ENCODE assay signal across 9 cellular contexts in the genomic region with DNA sequence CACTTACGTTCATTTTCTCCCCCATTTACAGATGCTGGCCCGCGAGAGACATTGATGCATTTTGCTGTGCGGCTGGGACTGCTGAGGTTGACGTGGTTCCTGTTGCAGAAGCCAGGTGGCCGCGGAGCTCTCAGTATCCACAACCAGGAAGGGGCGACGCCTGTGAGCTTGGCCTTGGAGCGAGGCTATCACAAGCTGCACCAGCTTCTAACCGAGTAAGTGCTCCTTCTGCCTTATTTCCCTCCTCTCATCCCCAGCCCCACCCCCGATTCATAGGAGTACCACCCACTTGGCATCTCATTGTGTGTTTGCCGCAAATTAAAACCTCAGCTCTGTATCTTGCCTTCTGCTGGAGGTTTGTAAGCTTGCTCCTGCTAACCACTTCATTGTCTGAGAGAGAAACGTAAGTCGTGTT.
DNase-seq lines count a peak whose midpoint lies in the region; ATAC-seq and TF ChIP-seq lines count a peak whose summit lies in the region.
"Had no signal": no experiment of that assay in that cellular context is flagged by ENCODE, and none has a peak within 500 bp of the region (broad histone marks: within the 10 kb centered on the region; RNA-seq: fewer than 3 reads in every experiment).

No MANE protein-coding gene starts in this region.

- H3K27me3 ChIP-seq in tibial nerve = no peaks in the 10 kb centered on the region
- H3K27me3 ChIP-seq in A673 (replicated peaks; ENCODE audit: insufficient read depth, low read depth, low read length, poor library complexity) = no peaks in the 10 kb centered on the region

- H3K4me3 ChIP-seq in lower leg skin (ENCODE audit: low read depth, poor library complexity, severe bottlenecking) (no peak overlapping the region), tibial nerve (peak overlapping the region in 1 of 4 donors; percentile 28), A673 (ENCODE audit: low read depth, low read length, poor library complexity, severe bottlenecking) (no peak overlapping the region)
- H3K4me3 ChIP-seq: GM12878 had no signal

- TF ChIP-seq POLR2A in lower leg skin (IDR thresholded peaks at IDR 0.05) = no peak
- TF ChIP-seq POLR2A in tibial nerve (IDR thresholded peaks at IDR 0.05) = peak in 1 of 2 donors; percentile 28

- H3K27ac ChIP-seq in adipose tissue (ENCODE audit: low read depth, low read length) (peak overlapping the region; percentile 29), tibial nerve (peak overlapping the region in 3 of 4 donors; percentile 7 to 78 (median 45)), A673 (ENCODE audit: low read depth, low read length, poor library complexity, severe bottlenecking) (no peak overlapping the region)

- H3K9me3 ChIP-seq in tibial nerve = no peaks in the 10 kb centered on the region
- no peaks in the 10 kb centered on the region for H3K9me3 ChIP-seq in A673 (ENCODE audit: low read depth, low read length, poor library complexity, severe bottlenecking)

- CTCF ChIA-PET in A673 (lab: Charles Lee) = no interaction called here

- H3K4me1 ChIP-seq in tibial nerve (peaks cover 4 to 62% (median 34%) of the 10 kb centered on the region in 4 donors), A673 (ENCODE audit: insufficient read depth, low read length, poor library complexity, severe bottlenecking) (peaks cover 5% of the 10 kb centered on the region)

- peak in 1 of 2 donors; percentile 62 for TF ChIP-seq EP300 in tibial nerve (IDR thresholded peaks at IDR 0.05)

- peak; percentile 26 for DNase-seq in GF-D8 (lab: John Stamatoyannopoulos, UW)
- DNase-seq in NCI-H526 treated with DMSO at 0.1 percent for 48 hours (lab: John Stamatoyannopoulos, UW) = peak; percentile 41
- DNase-seq in lower leg skin (ENCODE audit: low spot score in 2 of 2) = peak; percentile 84 to 90
- DNase-seq in tibial nerve (ENCODE audit: low spot score in 2 of 2) = peak; percentile 48 to 70
- no peak for DNase-seq in A673 (ENCODE audit: low spot score)

- no TSS peak for BruUV-seq in A673 (replicated peaks; lab: Mats Ljungman, UMichigan)

- TF ChIP-seq CTCF in lower leg skin (IDR thresholded peaks at IDR 0.05) = no peak
- peak in 3 of 5 experiments; percentile 8 to 44 (median 33) for TF ChIP-seq CTCF in tibial nerve (IDR thresholded peaks at IDR 0.05)
- no peak for TF ChIP-seq CTCF in A673 (conservative IDR thresholded peaks at IDR 0.05; ENCODE audit: low read depth, low read length)

- POLR2A ChIA-PET in A673 (lab: Charles Lee; ENCODE audit: low non-redundant PET) = no interaction called here

- WGBS in adipose tissue, 3 donors = 10 to 28% (median 23%) methylated on average over 15 of the region's 15 CpGs
- WGBS in lower leg skin, 2 donors = 54 to 57% methylated on average over 15 of the region's 15 CpGs
- 51 to 60% methylated on average over 15 of the region's 15 CpGs for WGBS in tibial nerve, 2 donors

- H3K36me3 ChIP-seq in tibial nerve (no peaks in the 10 kb centered on the region), A673 (ENCODE audit: insufficient read depth, low read length, poor library complexity, severe bottlenecking) (no peaks in the 10 kb centered on the region)

- ATAC-seq in HG02588 (IDR thresholded peaks at IDR 0.05; ENCODE audit: unreplicated experiment) (no peak), SK-N-SH treated with all-trans-retinoic acid at 6 μM for 48 hours (no peak)
- ATAC-seq: GM12878 had no signal

- intact Hi-C loops in lower leg skin (cut with DNase I; ENCODE audit: low total_unique reads) (no loop called here), A673 (cut with micrococcal nuclease; ENCODE audit: unreplicated experiment) (no loop called here)

TF ChIP-seq in SK-N-SH treated with all-trans-retinoic acid at 6 μM for 48 hours, 23 proteins besides CTCF, POLR2A, EP300 and RAD21:
- no peak for TF ChIP-seq PPARA (CRISPR knock-in tag; IDR thresholded peaks at IDR 0.05; ENCODE audit: borderline replicate concordance)
TF ChIP-seq in SK-N-SH treated with all-trans-retinoic acid at 6 μM for 48 hours: peak in this region for 0.

Comparison
In these comparisons a context has a peak if more than half of its experiments do, and no peak if none do; other contexts are left out.
1. CTCF ChIP-seq: peak in tibial nerve (3 of 5); none in lower leg skin (0 of 3) and A673 (single experiment).